22 cellular contexts compared by ENCODE assay signal in the genomic region with DNA sequence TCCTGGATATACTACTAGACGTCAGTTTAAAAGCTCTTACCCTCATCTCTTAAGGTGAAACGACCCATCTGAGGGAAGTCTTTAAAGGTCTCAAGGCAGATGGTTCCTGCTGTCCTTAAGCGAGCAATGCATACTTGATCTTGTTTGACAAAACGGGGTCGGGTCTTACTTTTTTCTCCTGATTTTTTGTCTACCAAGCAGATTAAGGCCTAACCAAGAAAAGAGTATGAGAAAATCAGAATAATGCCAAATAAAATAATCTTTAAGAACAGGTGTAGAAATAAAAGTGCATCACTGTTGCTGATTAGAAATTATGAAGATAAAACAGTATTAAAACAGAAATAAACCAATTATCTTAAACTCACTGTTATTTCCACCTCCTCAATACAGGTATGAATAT. TPM values are rescaled to one million over a fixed set of nuclear protein-coding genes. Genes with fewer than 3 reads are reported as not detected.
DNase-seq lines count a peak whose midpoint lies in the region; ATAC-seq and TF ChIP-seq lines count a peak whose summit lies in the region.
"Had no signal": no experiment of that assay in that cellular context is flagged by ENCODE, and none has a peak within 500 bp of the region (broad histone marks: within the 10 kb centered on the region; RNA-seq: fewer than 3 reads in every experiment).

No MANE protein-coding gene starts in this region.

- peaks cover 5% of the 10 kb centered on the region for H3K4me1 Mint-ChIP-seq in activated T-cell treated with anti-CD3 and anti-CD28 coated beads, Interleukin-2, amount 50 U/mL, for 24 hours (ENCODE audit: low read depth)

- in situ Hi-C loops in Panc1 (cut with HindIII; ENCODE audit: low pct_unique_long_range_greater_than_20kb, low sequenced_read_pairs): no loop called here

- H3K27ac ChIP-seq in left ventricle myocardium inferior (replicated peaks) (peak overlapping the region; percentile 34), right cardiac atrium (ENCODE audit: low read length) (no peak overlapping the region), Panc1 (ENCODE audit: low read length) (0 out of 2 replicates have a peak overlapping the region, but pooled peaks have one; percentile 9)
- H3K27ac ChIP-seq: BLaER1, PC-9 had no signal

- H3K4me1 ChIP-seq in left ventricle myocardium inferior (peaks cover 28% of the 10 kb centered on the region), right cardiac atrium (ENCODE audit: control insufficient read depth, insufficient read depth, low read length) (no peaks in the 10 kb centered on the region), Panc1 (ENCODE audit: control insufficient read depth, insufficient read depth, low read length) (peaks cover 3% of the 10 kb centered on the region; the same call in 1 of the 2 replicates)
- H3K4me1 ChIP-seq: BLaER1 had no signal

- CTCF ChIA-PET in Panc1 (lab: Charles Lee): no interaction called here

- peaks cover 93% of the 10 kb centered on the region for H3K36me3 Mint-ChIP-seq in activated T-cell treated with anti-CD3 and anti-CD28 coated beads, Interleukin-2, amount 50 U/mL, for 24 hours (ENCODE audit: low read depth)

- H3K9me3 ChIP-seq in left ventricle myocardium inferior (replicated peaks) (no peaks in the 10 kb centered on the region), right cardiac atrium (ENCODE audit: control insufficient read depth, low read length) (no peaks in the 10 kb centered on the region), Panc1 (ENCODE audit: control insufficient read depth, insufficient read depth, low read depth, low read length) (no peaks in the 10 kb centered on the region)
- H3K9me3 ChIP-seq: BLaER1 had no signal

- intact Hi-C loops in left ventricle myocardium inferior (cut with micrococcal nuclease): no loop called here
- intact Hi-C loops in right cardiac atrium (cut with DNase I): loop anchor here in 1 of 4 donors (10.0 kb wide), 1 partner anchor 189 kb away; no protein-coding TSS in a partner anchor
- intact Hi-C loops in Panc1 (cut with micrococcal nuclease; ENCODE audit: unreplicated experiment): no loop called here

- BruUV-seq in Panc1 (replicated peaks; lab: Mats Ljungman, UMichigan): no TSS peak

- H3K27me3 Mint-ChIP-seq in activated T-cell treated with anti-CD3 and anti-CD28 coated beads, Interleukin-2, amount 50 U/mL, for 24 hours: no peaks in the 10 kb centered on the region
- H3K27me3 Mint-ChIP-seq: CD4-positive, alpha-beta memory T cell had no signal

- H3K4me3 ChIP-seq in left ventricle myocardium inferior: no peak overlapping the region
- no peak overlapping the region for H3K4me3 ChIP-seq in right cardiac atrium (ENCODE audit: low read length)
- no peak overlapping the region for H3K4me3 ChIP-seq in Panc1 (ENCODE audit: low read depth in 2 of 2, low read length in 2 of 2)
- H3K4me3 ChIP-seq: BLaER1, GM23338, PC-9 had no signal

- H3K36me3 ChIP-seq in left ventricle myocardium inferior (peaks cover 75% of the 10 kb centered on the region), Panc1 (ENCODE audit: control insufficient read depth, insufficient read depth, low read length) (peaks cover 44% of the 10 kb centered on the region)

- ATAC-seq in right cardiac atrium (no peak), Panc1 (no peak), HG02884 (IDR thresholded peaks at IDR 0.05; ENCODE audit: unreplicated experiment) (no peak)
- ATAC-seq: GM23338 had no signal

- no peaks in the 10 kb centered on the region for H3K27me3 ChIP-seq in left ventricle myocardium inferior (ENCODE audit: low read depth)
- H3K27me3 ChIP-seq in right cardiac atrium (ENCODE audit: control insufficient read depth, insufficient read depth): no peaks in the 10 kb centered on the region
- no peaks in the 10 kb centered on the region for H3K27me3 ChIP-seq in Panc1 (ENCODE audit: control insufficient read depth, insufficient read depth, low read length)
- H3K27me3 ChIP-seq: BLaER1 had no signal

- no peak overlapping the region for H3K4me3 Mint-ChIP-seq in activated T-cell treated with anti-CD3 and anti-CD28 coated beads, Interleukin-2, amount 50 U/mL, for 24 hours
- H3K4me3 Mint-ChIP-seq: CD4-positive, alpha-beta memory T cell; GM23338; H9 had no signal

- POLR2A ChIA-PET in Panc1 (lab: Charles Lee): interaction anchor here (0.6 kb wide), 1 partner anchor 126 kb away, joined by 5 read pairs; no protein-coding TSS in a partner anchor

- WGBS in right cardiac atrium: 84% methylated on average over 5 of the region's 5 CpGs

- peak overlapping the region; percentile 67 for H3K27ac Mint-ChIP-seq in activated T-cell treated with anti-CD3 and anti-CD28 coated beads, Interleukin-2, amount 50 U/mL, for 24 hours
- H3K27ac Mint-ChIP-seq: GM23338 had no signal

- no peaks in the 10 kb centered on the region for H3K9me3 Mint-ChIP-seq in activated T-cell treated with anti-CD3 and anti-CD28 coated beads, Interleukin-2, amount 50 U/mL, for 24 hours
- H3K9me3 Mint-ChIP-seq: CD4-positive, alpha-beta memory T cell; GM23338; H9 had no signal

- DNase-seq in activated T-cell treated with anti-CD3 and anti-CD28 coated beads, Interleukin-2, amount 50 U/mL, for 24 hours: no peak
- DNase-seq in activated T-cell treated with anti-CD3 and anti-CD28 coated beads, Interleukin-2, amount 50 U/mL, for 48 hours: no peak
- DNase-seq in left ventricle myocardium inferior (no peak), right cardiac atrium (no peak), Panc1 (ENCODE audit: low read depth, low spot score) (no peak), NCI-H2107 (lab: John Stamatoyannopoulos, UW) (no peak)
- DNase-seq: CD4-positive, alpha-beta memory T cell; COR-L47; H9; KG1; NCI-H1048; NCI-H1417; NCI-H1694; NCI-H2029 treated with DMSO at 0.1 percent for 48 hours; NCI-H2227 treated with DMSO at 0.1 percent for 48 hours; NCI-H526 treated with DMSO at 0.1 percent for 48 hours; PC-9; RPMI8226; SHP77 treated with DMSO at 0.1 percent for 48 hours had no signal

- TF ChIP-seq CTCF in left ventricle myocardium inferior (IDR thresholded peaks at IDR 0.05; ENCODE audit: borderline replicate concordance): no peak
- no peak for TF ChIP-seq CTCF in Panc1 (IDR thresholded peaks at IDR 0.05)

RNA-seq across cellular contexts. Expression of a gene that starts 24.4 kb away (rescaled TPM):
- total RNA-seq in left ventricle myocardium inferior (117 TPM), right cardiac atrium (100 to 1,000 TPM; 103 to 114 (median 109) TPM), Panc1 (2021; ENCODE audit: unreplicated experiment) (195 TPM)
- polyA plus RNA-seq in right cardiac atrium: 46.8 TPM
- 124 TPM for polyA plus RNA-seq in Panc1 (2012; ENCODE audit: insufficient read length)

RNA-seq across cellular contexts. Expression of a gene that starts 40.0 kb away (rescaled TPM):
- total RNA-seq in left ventricle myocardium inferior: 82.3 TPM
- 100 to 1,000 TPM in 1 of 4 donors, 10 to 100 TPM in 3; 89.1 to 105 (median 96.2) TPM for total RNA-seq in right cardiac atrium
- polyA plus RNA-seq in right cardiac atrium: 41.6 TPM
- 194 TPM for total RNA-seq in Panc1 (2021; ENCODE audit: unreplicated experiment)
- polyA plus RNA-seq in Panc1 (2012; ENCODE audit: insufficient read length): 78.8 TPM
